In genomic region chr20:18496740-18497592, GRCh38 we compare ENCODE assay signal across 8 cellular contexts. TPM values are rescaled to one million over a fixed set of nuclear protein-coding genes. Genes with fewer than 3 reads are reported as not detected.
DNase-seq lines count a peak whose midpoint lies in the region; ATAC-seq, FAIRE-seq and TF ChIP-seq lines count a peak whose summit lies in the region.

TSS of gene RBBP9 (minus strand) at chr20:18497225. CDS start at chr20:18497167, 58 bp downstream.

- no peak for TF ChIP-seq EP300 in Ishikawa (IDR thresholded peaks at IDR 0.05; ENCODE audit: borderline replicate concordance)

- TF ChIP-seq RAD21 in Ishikawa (IDR thresholded peaks at IDR 0.05; ENCODE audit: low read depth) = no peak

- peak within 1 kb of the TSS; percentile 51 for H3K9ac ChIP-seq in fibroblast of lung (ENCODE audit: insufficient read depth, low read length)

- H3K27ac Mint-ChIP-seq in naive thymus-derived CD4-positive, alpha-beta T cell = peak within 1 kb of the TSS; percentile 62 to 96 (median 94)
- H3K27ac Mint-ChIP-seq in stimulated activated memory B cell treated with anti-CD40 and anti-IgM and Interleukin-4, amounts not matched to agents 10 μg/mL and 1 μg/mL and 100 μg/mL, for 72 hours = peak within 1 kb of the TSS; percentile 73

- intact Hi-C loops in naive thymus-derived CD4-positive, alpha-beta T cell (cut with micrococcal nuclease) = loop anchor here (1.0 to 2.0 kb wide), 4 partner anchors 10 to 208 kb away; partner anchors contain the start of genes DZANK1 (in 2 of the 2), POLR3F (in 2 of the 2), SEC23B (in 2 of the 2) and ZNF133 (in 2 of the 2)

- peaks cover 0 to 3% (median 3%) of the 10 kb centered on the region in 5 donors for H3K27me3 Mint-ChIP-seq in naive thymus-derived CD4-positive, alpha-beta T cell
- H3K27me3 Mint-ChIP-seq in stimulated activated memory B cell treated with anti-CD40 and anti-IgM and Interleukin-4, amounts not matched to agents 10 μg/mL and 1 μg/mL and 100 μg/mL, for 72 hours = peaks cover 6% of the 10 kb centered on the region

- no peaks in the 10 kb centered on the region for H3K9me3 Mint-ChIP-seq in naive thymus-derived CD4-positive, alpha-beta T cell
- no peaks in the 10 kb centered on the region for H3K9me3 Mint-ChIP-seq in stimulated activated memory B cell treated with anti-CD40 and anti-IgM and Interleukin-4, amounts not matched to agents 10 μg/mL and 1 μg/mL and 100 μg/mL, for 72 hours

- POLR2A ChIA-PET in naive thymus-derived CD4-positive, alpha-beta T cell (lab: Charles Lee) = interaction anchor here (0.9 to 4.3 kb wide), 8 partner anchors 11 to 360 kb away, joined by 3 to 110 read pairs (median 5); partner anchors contain the start of genes DZANK1, POLR3F, SEC23B and SMIM26

- DNase-seq in DMS79 (lab: John Stamatoyannopoulos, UW) = peak; percentile 71
- DNase-seq in RCC 7860 (ENCODE audit: low spot score) = peak; percentile 50
- DNase-seq in activated T-helper 1 cell treated with Interleukin-2 at 50 U/mL for 16 hours (ENCODE audit: low read depth) = peak; percentile 58
- DNase-seq in fibroblast of lung (ENCODE audit: low read depth in 2 of 2) = peak; percentile 75 to 79
- peak; percentile 58 to 77 (median 68) for DNase-seq in naive thymus-derived CD4-positive, alpha-beta T cell

- H3K36me3 ChIP-seq in fibroblast of lung (ENCODE audit: control insufficient read depth, insufficient read depth, low read length) = no peaks in the 10 kb centered on the region
- no peaks in the 10 kb centered on the region for H3K36me3 ChIP-seq in naive thymus-derived CD4-positive, alpha-beta T cell (ENCODE audit: control insufficient read depth in 2 of 3, insufficient read depth in 3 of 3, low read length in 3 of 3)

- H3K4me1 ChIP-seq in fibroblast of lung (ENCODE audit: control insufficient read depth, extremely low read depth, insufficient read depth, low read length) = peaks cover 3% of the 10 kb centered on the region
- peaks cover 5 to 7% of the 10 kb centered on the region in 2 donors for H3K4me1 ChIP-seq in naive thymus-derived CD4-positive, alpha-beta T cell (ENCODE audit: control insufficient read depth in 2 of 2, insufficient read depth in 2 of 2, low read length in 2 of 2)

- H3K9me3 ChIP-seq in fibroblast of lung (ENCODE audit: control insufficient read depth, insufficient read depth, low read depth, low read length) = no peaks in the 10 kb centered on the region
- no peaks in the 10 kb centered on the region for H3K9me3 ChIP-seq in naive thymus-derived CD4-positive, alpha-beta T cell (ENCODE audit: control insufficient read depth in 2 of 3, low read length in 3 of 3)

- TF ChIP-seq CTCF in fibroblast of lung (conservative IDR thresholded peaks at IDR 0.05 in 1 of 2, IDR thresholded peaks at IDR 0.05 in 1 of 2; ENCODE audit: low read depth in 1 of 2, low read length in 2 of 2) = no peak

- ATAC-seq in GM21619 (IDR thresholded peaks at IDR 0.05; ENCODE audit: unreplicated experiment) = peak; percentile 99
- ATAC-seq in naive thymus-derived CD4-positive, alpha-beta T cell = peak; percentile 98
- ATAC-seq in stimulated activated memory B cell treated with anti-CD40 and anti-IgM and Interleukin-4, amounts not matched to agents 10 μg/mL and 1 μg/mL and 100 μg/mL, for 72 hours = peak; percentile 100

- FAIRE-seq in RCC 7860 (lab: Jason Lieb, UNC) = no peak

- H3K4me3 Mint-ChIP-seq in naive thymus-derived CD4-positive, alpha-beta T cell = peak within 1 kb of the TSS; percentile 92 to 99 (median 96)
- peak within 1 kb of the TSS; percentile 86 for H3K4me3 Mint-ChIP-seq in stimulated activated memory B cell treated with anti-CD40 and anti-IgM and Interleukin-4, amounts not matched to agents 10 μg/mL and 1 μg/mL and 100 μg/mL, for 72 hours

- peak within 1 kb of the TSS; percentile 56 to 96 (median 78) for H3K4me3 ChIP-seq in fibroblast of lung (replicated peaks in 1 of 4; ENCODE audit: control extremely low read depth in 1 of 4, insufficient read depth in 1 of 4, low read depth in 3 of 4, low read length in 4 of 4)
- H3K4me3 ChIP-seq in naive thymus-derived CD4-positive, alpha-beta T cell (ENCODE audit: low read length) = peak within 1 kb of the TSS; percentile 98

- H2AFZ ChIP-seq in fibroblast of lung (ENCODE audit: low read length) = peak within 1 kb of the TSS; percentile 94

- CTCF ChIA-PET in naive thymus-derived CD4-positive, alpha-beta T cell (lab: Charles Lee) = interaction anchor here (0.6 to 3.4 kb wide), 3 partner anchors 10 to 30 kb away, joined by 3 to 22 read pairs (median 9); partner anchors contain the start of genes DZANK1, POLR3F and SEC23B

- no peaks in the 10 kb centered on the region for H3K79me2 ChIP-seq in fibroblast of lung (ENCODE audit: control insufficient read depth, insufficient read depth, low read length)

- H4K20me1 ChIP-seq in fibroblast of lung (ENCODE audit: control insufficient read depth, extremely low read depth, insufficient read depth, low read length) = no peaks in the 10 kb centered on the region

- no peaks in the 10 kb centered on the region for H3K27me3 ChIP-seq in fibroblast of lung (ENCODE audit: control insufficient read depth, insufficient read depth, low read length)
- no peaks in the 10 kb centered on the region for H3K27me3 ChIP-seq in naive thymus-derived CD4-positive, alpha-beta T cell (ENCODE audit: control insufficient read depth in 2 of 2, insufficient read depth in 2 of 2, low read length in 2 of 2)

- H3K4me1 Mint-ChIP-seq in naive thymus-derived CD4-positive, alpha-beta T cell = peaks cover 10 to 25% (median 22%) of the 10 kb centered on the region in 7 donors
- peaks cover 10% of the 10 kb centered on the region for H3K4me1 Mint-ChIP-seq in stimulated activated memory B cell treated with anti-CD40 and anti-IgM and Interleukin-4, amounts not matched to agents 10 μg/mL and 1 μg/mL and 100 μg/mL, for 72 hours

- H3K27ac ChIP-seq in fibroblast of lung (ENCODE audit: insufficient read depth, low read length) = peak within 1 kb of the TSS; percentile 8
- H3K27ac ChIP-seq in naive thymus-derived CD4-positive, alpha-beta T cell (ENCODE audit: low read depth, low read length) = peak within 1 kb of the TSS; percentile 91

- peak within 1 kb of the TSS; percentile 90 for H3K4me2 ChIP-seq in fibroblast of lung (ENCODE audit: extremely low read depth, insufficient read depth, low read length)

- H3K36me3 Mint-ChIP-seq in naive thymus-derived CD4-positive, alpha-beta T cell = peaks cover 6 to 11% (median 7%) of the 10 kb centered on the region in 5 donors
- peaks cover 15% of the 10 kb centered on the region for H3K36me3 Mint-ChIP-seq in stimulated activated memory B cell treated with anti-CD40 and anti-IgM and Interleukin-4, amounts not matched to agents 10 μg/mL and 1 μg/mL and 100 μg/mL, for 72 hours

TF ChIP-seq in Ishikawa, 13 proteins besides CTCF, POLR2A, EP300 and RAD21:
- TF ChIP-seq, protein P1, sequence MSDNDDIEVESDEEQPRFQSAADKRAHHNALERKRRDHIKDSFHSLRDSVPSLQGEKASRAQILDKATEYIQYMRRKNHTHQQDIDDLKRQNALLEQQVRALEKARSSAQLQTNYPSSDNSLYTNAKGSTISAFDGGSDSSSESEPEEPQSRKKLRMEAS (IDR thresholded peaks at IDR 0.05) = 0 out of 2 replicates have a peak, but pooled peaks have one; percentile 25
- TF ChIP-seq EGR1 (IDR thresholded peaks at IDR 0.05) (no peak), TAF1 (IDR thresholded peaks at IDR 0.05; ENCODE audit: low read depth) (peak; percentile 79), YY1 (IDR thresholded peaks at IDR 0.05; ENCODE audit: low read depth) (peak; percentile 91)
TF ChIP-seq in Ishikawa: peak in this region for 3.

RNA-seq across cellular contexts. Expression of gene RBBP9, which starts in this region (rescaled TPM):
- 14.4 and 19.0 TPM in 2 replicates for total RNA-seq in fibroblast of lung
- polyA plus RNA-seq in fibroblast of lung = 19.2 and 22.1 TPM in 2 replicates
- polyA plus RNA-seq in fibroblast of lung (2012) = 8.3 and 10.0 TPM in 2 replicates
- 4.8 and 15.4 TPM in 2 replicates for polyA minus RNA-seq in fibroblast of lung (ENCODE audit: low replicate concordance)
- total RNA-seq in naive thymus-derived CD4-positive, alpha-beta T cell = 10 to 100 TPM in 1 of 5 experiments, 1 to 10 TPM in 4; 4.9 to 16.4 (median 6.1) TPM
- 1 to 10 TPM; 6.9 to 8.1 TPM for polyA plus RNA-seq in naive thymus-derived CD4-positive, alpha-beta T cell

Comparison
In these comparisons a context has a peak if more than half of its experiments do, and no peak if none do; other contexts are left out.
1. Peak in every context shown above with its lines: DNase-seq, ATAC-seq, H3K4me3 ChIP-seq and H3K27ac ChIP-seq.